Comparison of ENCODE assay signal across 8 cellular contexts in genomic region chr1:43653339-43653738, GRCh38. TPM values are rescaled to one million over a fixed set of nuclear protein-coding genes. Genes with fewer than 3 reads are reported as not detected.
DNase-seq lines count a peak whose midpoint lies in the region; ATAC-seq, FAIRE-seq and TF ChIP-seq lines count a peak whose summit lies in the region.

No MANE protein-coding gene starts in this region.

- DNase-seq in HepG2 (ENCODE audit: low spot score) = no peak
- no peak for DNase-seq in right lobe of liver
- no peak for DNase-seq in Panc1 (ENCODE audit: low read depth, low spot score)
- peak; percentile 50 to 54 for DNase-seq in erythroblast (lab: John Stamatoyannopoulos, UW)
- DNase-seq in upper lobe of right lung = no peak
- DNase-seq in left cardiac atrium = no peak
- no peak for DNase-seq in NCI-H2029 (lab: John Stamatoyannopoulos, UW)
- DNase-seq in RCC 7860 (ENCODE audit: low spot score) = no peak

- H3K9me3 ChIP-seq in HepG2 (ENCODE audit: low read length) (no peaks in the 10 kb centered on the region), right lobe of liver (no peaks in the 10 kb centered on the region), Panc1 (ENCODE audit: control insufficient read depth, insufficient read depth, low read depth, low read length) (no peaks in the 10 kb centered on the region), upper lobe of right lung (no peaks in the 10 kb centered on the region)

- TF ChIP-seq EP300 in HepG2 (IDR thresholded peaks at IDR 0.05; ENCODE audit: low read depth in 2 of 2, low read length in 2 of 2) = no peak
- TF ChIP-seq EP300 in HepG2 (CRISPR knock-in tag; IDR thresholded peaks at IDR 0.05; ENCODE audit: borderline replicate concordance) = no peak

- H3K4me3 ChIP-seq in HepG2 (replicated peaks in 1 of 3; ENCODE audit: insufficient read depth in 1 of 3, low read depth in 2 of 3, low read length in 3 of 3) = no peak overlapping the region
- no peak overlapping the region for H3K4me3 ChIP-seq in right lobe of liver
- H3K4me3 ChIP-seq in Panc1 (ENCODE audit: low read depth in 2 of 2, low read length in 2 of 2) = no peak overlapping the region
- no peak overlapping the region for H3K4me3 ChIP-seq in upper lobe of right lung

- no peak overlapping the region for H3K4me2 ChIP-seq in HepG2 (ENCODE audit: low read depth, low read length)

- TF ChIP-seq RAD21 in HepG2 (CRISPR knock-in tag; IDR thresholded peaks at IDR 0.05) = no peak

- peak; percentile 74 for FAIRE-seq in HepG2 (lab: Jason Lieb, UNC)
- FAIRE-seq in RCC 7860 (lab: Jason Lieb, UNC) = no peak

- ATAC-seq in HepG2 (no peak), right lobe of liver (no peak), Panc1 (no peak), upper lobe of right lung (no peak), left cardiac atrium (no peak)

- in situ Hi-C loops in HepG2 (cut with HindIII; ENCODE audit: extremely low pct_ligation_motif_present, low pct_unique_long_range_greater_than_20kb) (no loop called here), Panc1 (cut with HindIII; ENCODE audit: low pct_unique_long_range_greater_than_20kb, low sequenced_read_pairs) (no loop called here)

- 87% methylated on average over 3 of the region's 3 CpGs for WGBS in HepG2 (ENCODE audit: low lambda C conversion rate)
- 67% methylated on average over 3 of the region's 3 CpGs for WGBS in right lobe of liver (ENCODE audit: insufficient coverage, low coverage, low lambda C conversion rate, missing lambda C conversion rate)

- H2AFZ ChIP-seq in HepG2 (ENCODE audit: low read length) = no peak overlapping the region

- no peaks in the 10 kb centered on the region for H4K20me1 ChIP-seq in HepG2 (ENCODE audit: insufficient read depth, low read length)

- H3K4me1 ChIP-seq in HepG2 (ENCODE audit: insufficient read depth, low read length) = peaks cover 23% of the 10 kb centered on the region
- H3K4me1 ChIP-seq in right lobe of liver = peaks cover 0 to 22% (median 5%) of the 10 kb centered on the region in 4 donors
- peaks cover 18% of the 10 kb centered on the region for H3K4me1 ChIP-seq in Panc1 (ENCODE audit: control insufficient read depth, insufficient read depth, low read length)
- peaks cover 16% of the 10 kb centered on the region for H3K4me1 ChIP-seq in upper lobe of right lung

- no peak overlapping the region for H3K9ac ChIP-seq in HepG2 (ENCODE audit: insufficient read depth, low read depth, low read length)

- BruUV-seq in HepG2 (replicated peaks; lab: Mats Ljungman, UMichigan) = no TSS peak
- BruUV-seq in Panc1 (replicated peaks; lab: Mats Ljungman, UMichigan) = no TSS peak

- TF ChIP-seq POLR2A in HepG2 (IDR thresholded peaks at IDR 0.05; ENCODE audit: insufficient read depth in 1 of 2, low read depth in 2 of 2, low read length in 2 of 2) = no peak
- no peak for TF ChIP-seq POLR2A in right lobe of liver (IDR thresholded peaks at IDR 0.05)
- TF ChIP-seq POLR2A in erythroblast (IDR thresholded peaks at IDR 0.05; ENCODE audit: low read length) = no peak

- CTCF ChIA-PET in HepG2 (lab: Yijun Ruan, JAX; ENCODE audit: low intra/inter-chr PET ratio, low total read pairs) (no interaction called here), Panc1 (lab: Charles Lee) (interaction anchor here (0.7 kb wide), 1 partner anchor 281 kb away, joined by 3 read pairs; no protein-coding TSS in a partner anchor)

- no peak overlapping the region for H3K27ac ChIP-seq in HepG2 (ENCODE audit: extremely low read length, insufficient read depth, low read length)
- H3K27ac ChIP-seq in right lobe of liver = no peak overlapping the region
- H3K27ac ChIP-seq in Panc1 (ENCODE audit: low read length) = 0 out of 2 replicates have a peak overlapping the region, but pooled peaks have one; percentile 1
- no peak overlapping the region for H3K27ac ChIP-seq in upper lobe of right lung

- POLR2A ChIA-PET in HepG2 (lab: Yijun Ruan, JAX) = interaction anchor here (0.8 to 1.0 kb wide), 2 partner anchors 8 to 54 kb away, joined by 3 read pairs; partner anchors contain the start of gene ST3GAL3
- POLR2A ChIA-PET in Panc1 (lab: Charles Lee) = no interaction called here

- TF ChIP-seq CTCF in HepG2 (CRISPR knock-in tag; IDR thresholded peaks at IDR 0.05) (peak; percentile 27), right lobe of liver (IDR thresholded peaks at IDR 0.05) (no peak), Panc1 (IDR thresholded peaks at IDR 0.05) (no peak; the same call in 1 of the 2 replicates), upper lobe of right lung (IDR thresholded peaks at IDR 0.05) (peak; percentile 9)

- peaks cover 26% of the 10 kb centered on the region for H3K79me2 ChIP-seq in HepG2 (ENCODE audit: insufficient read depth, low read length)

- intact Hi-C loops in HepG2 (cut with micrococcal nuclease; ENCODE audit: unreplicated experiment) (loop anchor here (5.0 kb wide), 1 partner anchor 121 kb away; the partner anchor contains the start of gene PTPRF), right lobe of liver (cut with DNase I) (no loop called here), Panc1 (cut with micrococcal nuclease; ENCODE audit: unreplicated experiment) (loop anchor here (5.0 kb wide), 1 partner anchor 126 kb away; no protein-coding TSS in a partner anchor), upper lobe of right lung (cut with DNase I) (no loop called here), left cardiac atrium (cut with DNase I) (loop anchor here in 1 of 2 donors (5.0 kb wide), 1 partner anchor 54 kb away; the partner anchor contains the start of gene ST3GAL3)

- H3K27me3 ChIP-seq in HepG2 (ENCODE audit: control insufficient read depth in 1 of 2, insufficient read depth in 2 of 2, low read length in 2 of 2) (no peaks in the 10 kb centered on the region; a peak in 1 of 5 replicates), right lobe of liver (no peaks in the 10 kb centered on the region), Panc1 (ENCODE audit: control insufficient read depth, insufficient read depth, low read length) (no peaks in the 10 kb centered on the region), upper lobe of right lung (no peaks in the 10 kb centered on the region)

- peaks cover 13 to 44% of the 10 kb centered on the region in 2 experiments for H3K36me3 ChIP-seq in HepG2 (replicated peaks in 1 of 2; ENCODE audit: control insufficient read depth in 1 of 2, insufficient read depth in 2 of 2, low read length in 2 of 2)
- H3K36me3 ChIP-seq in right lobe of liver = peaks cover 14 to 52% (median 20%) of the 10 kb centered on the region in 4 donors
- peaks cover 17% of the 10 kb centered on the region for H3K36me3 ChIP-seq in Panc1 (ENCODE audit: control insufficient read depth, insufficient read depth, low read length)
- peaks cover 52% of the 10 kb centered on the region for H3K36me3 ChIP-seq in upper lobe of right lung

RNA-seq across cellular contexts. Expression of gene KDM4A, which starts 3.4 kb away (rescaled TPM):
- 20.9 and 27.4 TPM in 2 replicates for total RNA-seq in HepG2 (2016; rRNA removed; fragmentation: Illumina TruSeq; extraction: Trizol)
- 2.7 and 3.3 TPM in 2 replicates for total RNA-seq in HepG2 (2016; cell fraction: cytosol; rRNA removed; fragmentation: Illumina TruSeq; extraction: Trizol; ENCODE audit: low read depth)
- 21.8 and 25.6 TPM in 2 replicates for total RNA-seq in HepG2 (2016; cell fraction: insoluble cytoplasmic fraction; rRNA removed; fragmentation: Illumina TruSeq; extraction: Trizol)
- total RNA-seq in HepG2 (2016; cell fraction: membrane; rRNA removed; fragmentation: Illumina TruSeq; extraction: Trizol) = 7.4 and 7.7 TPM in 2 replicates
- total RNA-seq in HepG2 (2016; cell fraction: nucleus; rRNA removed; fragmentation: Illumina TruSeq; extraction: Trizol) = 17.4 and 18.8 TPM in 2 replicates
- polyA plus RNA-seq in HepG2 (2011; rRNA removed) = 8.7 and 9.7 TPM in 2 replicates
- polyA plus RNA-seq in HepG2 (2011; cell fraction: cytosol; rRNA removed) = 5.2 and 7.2 TPM in 2 replicates
- polyA plus RNA-seq in HepG2 (2011; cell fraction: nucleus; rRNA removed) = 7.6 and 9.7 TPM in 2 replicates
- polyA plus RNA-seq in HepG2 (2012) = 8.7 and 12.1 TPM in 2 replicates
- polyA plus RNA-seq in HepG2 (2016; cell fraction: cytosol; fragmentation: Illumina TruSeq; extraction: Trizol; ENCODE audit: low read depth) = 0.76 and 0.90 TPM in 2 replicates
- 15.7 and 20.7 TPM in 2 replicates for polyA plus RNA-seq in HepG2 (2016; cell fraction: insoluble cytoplasmic fraction; fragmentation: Illumina TruSeq; extraction: Trizol; ENCODE audit: low read depth)
- 2.3 and 2.4 TPM in 2 replicates for polyA plus RNA-seq in HepG2 (2016; cell fraction: membrane; fragmentation: Illumina TruSeq; extraction: Trizol; ENCODE audit: low read depth)
- 15.9 and 19.8 TPM in 2 replicates for polyA plus RNA-seq in HepG2 (2016; cell fraction: nucleus; fragmentation: Illumina TruSeq; extraction: Trizol; ENCODE audit: insufficient read depth, low read depth)
- polyA minus RNA-seq in HepG2 (2011; rRNA and poly(A)+ RNA removed; ENCODE audit: low replicate concordance) = 12.2 and 36.0 TPM in 2 replicates
- polyA minus RNA-seq in HepG2 (2011; cell fraction: cytosol; rRNA and poly(A)+ RNA removed) = 5.9 and 8.2 TPM in 2 replicates
- 22.1 and 29.7 TPM in 2 replicates for polyA minus RNA-seq in HepG2 (2011; cell fraction: nucleus; rRNA and poly(A)+ RNA removed)
- 10 to 100 TPM; 12.7 to 22.5 (median 17.6) TPM for total RNA-seq in right lobe of liver
- 48.2 TPM for total RNA-seq in Panc1 (2021; ENCODE audit: unreplicated experiment)
- 42.7 TPM for polyA plus RNA-seq in Panc1 (2012; ENCODE audit: insufficient read length)
- 40.4 TPM for total RNA-seq in upper lobe of right lung
- total RNA-seq in left cardiac atrium = 10 to 100 TPM; 13.7 to 15.3 TPM

RNA-seq across cellular contexts. Expression of gene ST3GAL3, which starts 54.0 kb away (rescaled TPM):
- total RNA-seq in HepG2 (2016; rRNA removed; fragmentation: Illumina TruSeq; extraction: Trizol) (3.4 and 5.1 TPM in 2 replicates), right lobe of liver (10 to 100 TPM in 4 of 6 experiments, 1 to 10 TPM in 2; 6.4 to 14.2 (median 12.0) TPM), Panc1 (2021; ENCODE audit: unreplicated experiment) (26.0 TPM), upper lobe of right lung (20.5 TPM), left cardiac atrium (10 to 100 TPM; 19.4 to 25.9 TPM)
- 5.4 and 6.6 TPM in 2 replicates for total RNA-seq in HepG2 (2016; cell fraction: cytosol; rRNA removed; fragmentation: Illumina TruSeq; extraction: Trizol; ENCODE audit: low read depth)
- 2.8 and 4.6 TPM in 2 replicates for total RNA-seq in HepG2 (2016; cell fraction: insoluble cytoplasmic fraction; rRNA removed; fragmentation: Illumina TruSeq; extraction: Trizol)
- 8.5 and 8.7 TPM in 2 replicates for total RNA-seq in HepG2 (2016; cell fraction: membrane; rRNA removed; fragmentation: Illumina TruSeq; extraction: Trizol)
- 11.8 and 11.9 TPM in 2 replicates for total RNA-seq in HepG2 (2016; cell fraction: nucleus; rRNA removed; fragmentation: Illumina TruSeq; extraction: Trizol)
- polyA plus RNA-seq in HepG2 (2011; rRNA removed) = 7.1 and 8.1 TPM in 2 replicates
- 7.1 and 7.2 TPM in 2 replicates for polyA plus RNA-seq in HepG2 (2011; cell fraction: cytosol; rRNA removed)
- polyA plus RNA-seq in HepG2 (2011; cell fraction: nucleus; rRNA removed) = 19.2 and 19.5 TPM in 2 replicates
- 8.2 and 8.6 TPM in 2 replicates for polyA plus RNA-seq in HepG2 (2012)
- polyA plus RNA-seq in HepG2 (2016; cell fraction: cytosol; fragmentation: Illumina TruSeq; extraction: Trizol; ENCODE audit: low read depth) = 4.9 and 5.7 TPM in 2 replicates
- 4.6 and 5.3 TPM in 2 replicates for polyA plus RNA-seq in HepG2 (2016; cell fraction: insoluble cytoplasmic fraction; fragmentation: Illumina TruSeq; extraction: Trizol; ENCODE audit: low read depth)
- 8.5 and 11.7 TPM in 2 replicates for polyA plus RNA-seq in HepG2 (2016; cell fraction: membrane; fragmentation: Illumina TruSeq; extraction: Trizol; ENCODE audit: low read depth)
- 15.9 and 17.9 TPM in 2 replicates for polyA plus RNA-seq in HepG2 (2016; cell fraction: nucleus; fragmentation: Illumina TruSeq; extraction: Trizol; ENCODE audit: insufficient read depth, low read depth)
- 14.7 and 20.2 TPM in 2 replicates for polyA minus RNA-seq in HepG2 (2011; rRNA and poly(A)+ RNA removed; ENCODE audit: low replicate concordance)
- 7.6 and 9.7 TPM in 2 replicates for polyA minus RNA-seq in HepG2 (2011; cell fraction: cytosol; rRNA and poly(A)+ RNA removed)
- polyA minus RNA-seq in HepG2 (2011; cell fraction: nucleus; rRNA and poly(A)+ RNA removed) = 20.2 and 21.6 TPM in 2 replicates
- polyA plus RNA-seq in Panc1 (2012; ENCODE audit: insufficient read length) = 17.9 TPM

Comparison
In these comparisons a context has a peak if more than half of its experiments do, and no peak if none do; other contexts are left out.
1. CTCF ChIP-seq: peak in HepG2 (single experiment) and upper lobe of right lung (single experiment); none in right lobe of liver (0 of 4) and Panc1 (single experiment).
2. intact Hi-C loops: an anchor here in HepG2 (5.0 kb wide) and Panc1 (5.0 kb wide); none called in right lobe of liver and upper lobe of right lung.
3. DNase-seq: peak in erythroblast (2 of 2); none in HepG2 (single experiment), right lobe of liver (0 of 3), Panc1 (single experiment), upper lobe of right lung (single experiment), left cardiac atrium (single experiment), NCI-H2029 (single experiment) and RCC 7860 (single experiment).